Comparison of ENCODE assay signal across 14 cellular contexts in the genomic region with DNA sequence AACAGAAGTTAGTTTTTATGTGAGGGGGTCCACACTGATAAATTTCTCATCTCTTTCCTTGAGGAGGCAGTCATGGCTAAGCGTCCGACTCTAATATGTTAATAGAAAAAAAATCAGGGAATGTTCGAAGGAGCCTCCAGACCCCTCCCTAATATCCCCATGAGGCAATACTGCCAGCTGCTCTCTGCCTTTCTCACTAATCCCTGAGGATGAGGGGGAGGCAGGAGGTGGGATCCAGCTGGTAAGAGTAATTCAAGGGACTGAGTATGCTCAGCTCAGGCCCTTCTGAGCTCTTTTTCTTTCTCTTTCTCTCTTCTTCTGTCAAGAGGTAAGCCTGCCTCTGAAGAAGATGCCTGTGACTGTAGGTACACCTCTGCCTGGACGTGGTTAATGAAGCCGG. TPM values are rescaled to one million over a fixed set of nuclear protein-coding genes. Genes with fewer than 3 reads are reported as not detected.
"Had no signal": no experiment of that assay in that cellular context is flagged by ENCODE, and none has a peak within 500 bp of the region (broad histone marks: within the 10 kb centered on the region; RNA-seq: fewer than 3 reads in every experiment).

No MANE protein-coding gene starts in this region.

- H3K9me3 ChIP-seq: ascending aorta, testis, upper lobe of right lung had no signal

- H3K4me3 Mint-ChIP-seq: stimulated activated naive CD8-positive, alpha-beta T cell treated with anti-CD3 and anti-CD28 coated beads, Interleukin-15, amount 100 ng/mL, for 72 hours had no signal

- DNase-seq: activated CD4-positive, alpha-beta T cell treated with anti-CD3 and anti-CD28 coated beads, Interleukin-2, amount 50 U/mL, for 48 hours; activated CD4-positive, CD25-positive, alpha-beta regulatory T cell treated with anti-CD3 and anti-CD28 coated beads, Interleukin-2, amount 50 U/mL, for 72 hours; activated gamma-delta T cell treated with Interleukin-2 at 50 U/mL for 16 hours; activated T-cell treated with anti-CD3 and anti-CD28 coated beads, Interleukin-2, amount 50 U/mL, for 48 hours; left colon; stimulated activated CD4-positive, alpha-beta T cell treated with anti-CD3 and anti-CD28 coated beads, Interleukin-15, amount 100 ng/mL, for 24 hours; stimulated activated CD4-positive, alpha-beta T cell treated with anti-CD3 and anti-CD28 coated beads, Interleukin-4, amount 100 ng/mL, for 4 hours; stimulated activated naive CD8-positive, alpha-beta T cell treated with anti-CD3 and anti-CD28 coated beads, Interleukin-15, amount 100 ng/mL, for 72 hours; testis; upper lobe of right lung had no signal

- H3K36me3 ChIP-seq: ascending aorta, upper lobe of right lung had no signal

- H3K27ac ChIP-seq: ascending aorta, testis, upper lobe of right lung had no signal

- H3K27me3 ChIP-seq: ascending aorta, testis, upper lobe of right lung had no signal

- H3K4me3 ChIP-seq: ascending aorta, testis, upper lobe of right lung had no signal

- H3K9me3 Mint-ChIP-seq: stimulated activated naive CD8-positive, alpha-beta T cell treated with anti-CD3 and anti-CD28 coated beads, Interleukin-15, amount 100 ng/mL, for 72 hours had no signal

- H3K27ac Mint-ChIP-seq: stimulated activated naive CD8-positive, alpha-beta T cell treated with anti-CD3 and anti-CD28 coated beads, Interleukin-15, amount 100 ng/mL, for 72 hours had no signal

- H3K4me1 Mint-ChIP-seq: stimulated activated naive CD8-positive, alpha-beta T cell treated with anti-CD3 and anti-CD28 coated beads, Interleukin-15, amount 100 ng/mL, for 72 hours had no signal

- H3K4me1 ChIP-seq: ascending aorta, testis, upper lobe of right lung had no signal

RNA-seq across cellular contexts. Expression of gene VEGFD, which starts 57.3 kb away (rescaled TPM):
- polyA plus RNA-seq: neural cell had no signal

RNA-seq across cellular contexts. Expression of gene BMX, which starts 59.1 kb away (rescaled TPM):
- total RNA-seq: bronchial epithelial cell, osteocyte had no signal
- polyA plus RNA-seq: neural cell had no signal
